In the genomic region with DNA sequence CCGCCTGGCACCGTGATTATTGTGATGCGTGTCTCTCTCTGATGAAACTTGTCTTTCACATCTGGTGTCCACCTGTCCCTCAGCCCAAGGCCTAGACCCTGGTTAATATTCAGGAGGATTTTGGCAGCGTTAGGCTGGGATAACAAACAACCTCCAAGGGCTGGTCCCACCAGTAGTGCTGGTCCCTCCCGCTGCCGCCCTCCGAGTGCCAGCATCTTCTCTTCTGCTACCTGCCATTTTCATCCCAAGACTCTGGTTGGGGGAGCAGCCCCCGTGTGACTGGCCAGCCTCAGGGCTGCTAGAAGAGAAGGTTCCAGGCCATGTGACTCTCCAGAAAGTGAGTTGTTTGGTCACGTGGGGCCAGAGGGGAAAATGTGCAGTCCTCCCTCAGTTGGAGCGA, we compare ENCODE assay signal across 17 cellular contexts.
DNase-seq lines count a peak whose midpoint lies in the region; ATAC-seq, FAIRE-seq and TF ChIP-seq lines count a peak whose summit lies in the region.
"Had no signal": no experiment of that assay in that cellular context is flagged by ENCODE, and none has a peak within 500 bp of the region (broad histone marks: within the 10 kb centered on the region; RNA-seq: fewer than 3 reads in every experiment).

No MANE protein-coding gene starts in this region.

- H2BK20ac ChIP-seq in H9 (ENCODE audit: low read depth, low read length, poor library complexity, severe bottlenecking): no peak overlapping the region

- no peak overlapping the region for H4K5ac ChIP-seq in H9 (ENCODE audit: insufficient read length, low read depth, low read length)

- H3K4me1 ChIP-seq in H9 (ENCODE audit: insufficient read depth, low read length): no peaks in the 10 kb centered on the region
- H3K4me1 ChIP-seq in kidney (ENCODE audit: control insufficient read depth in 1 of 2, insufficient read depth in 1 of 2, low read depth in 1 of 2, low read length in 2 of 2): no peaks in the 10 kb centered on the region
- H3K4me1 ChIP-seq in neural progenitor cell: peaks cover 15% of the 10 kb centered on the region
- H3K4me1 ChIP-seq: BE2C had no signal

- H2BK15ac ChIP-seq in H9 (ENCODE audit: low read depth, low read length): no peak overlapping the region

- no peak for DNase-seq in H9
- peak; percentile 41 for DNase-seq in kidney
- DNase-seq in neural progenitor cell (ENCODE audit: low spot score): no peak
- no peak for DNase-seq in RPMI8226
- no peak for DNase-seq in NCI-H1048 (lab: John Stamatoyannopoulos, UW)
- DNase-seq: ACHN; BE2C; CD4-positive, CD25-positive, alpha-beta regulatory T cell; CD8-positive, alpha-beta memory T cell; COR-L47; DMS 273 treated with DMSO at 0.1 percent for 48 hours; DMS53; DND-41; EL; HCEC 1CT had no signal

- H3K23ac ChIP-seq in H9 (ENCODE audit: insufficient read length, low read depth, low read length): no peak overlapping the region

- H2BK5ac ChIP-seq in H9 (ENCODE audit: insufficient read length, low read length): no peak overlapping the region

- no peaks in the 10 kb centered on the region for H3K79me1 ChIP-seq in H9 (ENCODE audit: insufficient read depth, low read depth, low read length, poor library complexity, severe bottlenecking)

- intact Hi-C loops in kidney (cut with DNase I): no loop called here

- H3K27me3 Mint-ChIP-seq in H9 (ENCODE audit: low read depth): no peaks in the 10 kb centered on the region
- peaks cover 2% of the 10 kb centered on the region for H3K27me3 Mint-ChIP-seq in neural progenitor cell (ENCODE audit: insufficient read depth, low read depth)
- H3K27me3 Mint-ChIP-seq: CD4-positive, CD25-positive, alpha-beta regulatory T cell had no signal

- no peaks in the 10 kb centered on the region for H3K9me3 Mint-ChIP-seq in H9
- H3K9me3 Mint-ChIP-seq in neural progenitor cell: no peaks in the 10 kb centered on the region
- H3K9me3 Mint-ChIP-seq: CD4-positive, CD25-positive, alpha-beta regulatory T cell; CD8-positive, alpha-beta memory T cell had no signal

- no peak overlapping the region for H3K56ac ChIP-seq in H9 (ENCODE audit: insufficient read length, low read depth, low read length)

- H3K9me3 ChIP-seq in H9 (ENCODE audit: control insufficient read depth, low read depth, low read length): no peaks in the 10 kb centered on the region
- no peaks in the 10 kb centered on the region for H3K9me3 ChIP-seq in kidney (ENCODE audit: control insufficient read depth in 1 of 2, low read length in 2 of 2)
- no peaks in the 10 kb centered on the region for H3K9me3 ChIP-seq in neural progenitor cell (ENCODE audit: low read depth)
- H3K9me3 ChIP-seq: BE2C had no signal

- FAIRE-seq in kidney (lab: Jason Lieb, UNC): no peak
- FAIRE-seq: GM12878 had no signal

- H3K9ac ChIP-seq in H9 (ENCODE audit: extremely low read depth, insufficient read length, low read length) (no peak overlapping the region), kidney (ENCODE audit: low read length in 2 of 2) (no peak overlapping the region), neural progenitor cell (no peak overlapping the region)

- H4K91ac ChIP-seq in H9 (ENCODE audit: insufficient read length, low read depth, low read length): peak overlapping the region; percentile 21

- H2AK5ac ChIP-seq in H9 (ENCODE audit: insufficient read length, low read length): no peak overlapping the region

- H3K4ac ChIP-seq in H9 (ENCODE audit: low read depth, low read length): no peak overlapping the region

- H3K4me3 Mint-ChIP-seq in H9 (no peak overlapping the region), neural progenitor cell (no peak overlapping the region)
- H3K4me3 Mint-ChIP-seq: CD4-positive, CD25-positive, alpha-beta regulatory T cell; CD8-positive, alpha-beta memory T cell had no signal

- no peak overlapping the region for H4K8ac ChIP-seq in H9 (replicated peaks; ENCODE audit: insufficient read length, low read depth, low read length)

- no peaks in the 10 kb centered on the region; a peak in 1 of 7 replicates for H3K36me3 Mint-ChIP-seq in H9 (ENCODE audit: insufficient read depth in 1 of 3, low read depth in 3 of 3)
- H3K36me3 Mint-ChIP-seq in neural progenitor cell: peaks cover 3% of the 10 kb centered on the region
- H3K36me3 Mint-ChIP-seq: CD4-positive, CD25-positive, alpha-beta regulatory T cell; CD8-positive, alpha-beta memory T cell had no signal

- no CpG with 5 or more reads among the region's 10 CpGs for WGBS in H9 (ENCODE audit: extremely low coverage, insufficient read length, low lambda C conversion rate)

- H3K79me2 ChIP-seq in H9 (ENCODE audit: insufficient read depth, low read length): no peaks in the 10 kb centered on the region
- no peaks in the 10 kb centered on the region for H3K79me2 ChIP-seq in neural progenitor cell (ENCODE audit: low read depth)

- H3K4me3 ChIP-seq in kidney (ENCODE audit: low read length in 2 of 2) (no peak overlapping the region), neural progenitor cell (no peak overlapping the region)
- H3K4me3 ChIP-seq: GM12878 had no signal

- H3K4me1 Mint-ChIP-seq in H9 (peaks cover 9 to 20% of the 10 kb centered on the region in 2 experiments), neural progenitor cell (peaks cover 20% of the 10 kb centered on the region)
- H3K4me1 Mint-ChIP-seq: CD4-positive, CD25-positive, alpha-beta regulatory T cell; CD8-positive, alpha-beta memory T cell had no signal

- H3K14ac ChIP-seq in H9 (ENCODE audit: insufficient read depth, low read length): no peak overlapping the region

- H3K36me3 ChIP-seq in kidney (ENCODE audit: control insufficient read depth in 1 of 2, insufficient read depth in 2 of 2, low read length in 2 of 2): no peaks in the 10 kb centered on the region
- H3K36me3 ChIP-seq in neural progenitor cell: no peaks in the 10 kb centered on the region
- H3K36me3 ChIP-seq: BE2C had no signal

- H3F3A ChIP-seq in neural progenitor cell (ENCODE audit: low read depth): no peaks in the 10 kb centered on the region

- H3K23me2 ChIP-seq in H9 (ENCODE audit: insufficient read length, low read depth, low read length, poor library complexity, severe bottlenecking): no peaks in the 10 kb centered on the region

- no peak for ATAC-seq in GM21737 (IDR thresholded peaks at IDR 0.05; ENCODE audit: unreplicated experiment)
- ATAC-seq: GM12878 had no signal

- H3T11ph ChIP-seq in H9 (ENCODE audit: low read length): no peak overlapping the region

- no peak overlapping the region for H2BK12ac ChIP-seq in H9 (ENCODE audit: insufficient read length, low read depth, low read length)

- H4K20me1 ChIP-seq in H9 (ENCODE audit: control insufficient read depth, insufficient read depth, insufficient read length): no peaks in the 10 kb centered on the region
- H4K20me1 ChIP-seq in neural progenitor cell (ENCODE audit: low read depth): no peaks in the 10 kb centered on the region

- H2AFZ ChIP-seq in H9 (ENCODE audit: low read length): no peak overlapping the region
- no peak overlapping the region for H2AFZ ChIP-seq in neural progenitor cell (replicated peaks)

- H3K4me2 ChIP-seq in H9 (ENCODE audit: insufficient read depth, insufficient read length, low read length) (no peak overlapping the region), neural progenitor cell (no peak overlapping the region)

- H3K18ac ChIP-seq in H9 (ENCODE audit: insufficient read length, low read depth, low read length): no peak overlapping the region

- no peak overlapping the region for H3K27ac ChIP-seq in H9 (ENCODE audit: insufficient read length, low read depth, low read length)
- no peak overlapping the region for H3K27ac ChIP-seq in kidney (ENCODE audit: low read depth in 2 of 2, low read length in 2 of 2)
- no peak overlapping the region for H3K27ac ChIP-seq in neural progenitor cell

- H3K27me3 ChIP-seq in H9 (ENCODE audit: insufficient read depth, low read length): no peaks in the 10 kb centered on the region
- H3K27me3 ChIP-seq in neural progenitor cell: no peaks in the 10 kb centered on the region
- H3K27me3 ChIP-seq: BE2C had no signal

- no peak for TF ChIP-seq CTCF in H9 (conservative IDR thresholded peaks at IDR 0.05)
- TF ChIP-seq CTCF in kidney (IDR thresholded peaks at IDR 0.05; ENCODE audit: borderline replicate concordance, extremely low read depth, insufficient read depth): no peak
- TF ChIP-seq CTCF in neural progenitor cell (IDR thresholded peaks at IDR 0.05): no peak

- H2BK120ac ChIP-seq in H9 (ENCODE audit: low read depth, low read length, poor library complexity, severe bottlenecking): no peak overlapping the region

- H3K27ac Mint-ChIP-seq in H9 (peak overlapping the region in 2 of 3 experiments; percentile 42 to 44; a peak in 2 of 7 replicates), neural progenitor cell (peak overlapping the region; percentile 72)
- H3K27ac Mint-ChIP-seq: CD4-positive, CD25-positive, alpha-beta regulatory T cell; CD8-positive, alpha-beta memory T cell had no signal
